ENCODE assay signal across 21 cellular contexts in the genomic region with DNA sequence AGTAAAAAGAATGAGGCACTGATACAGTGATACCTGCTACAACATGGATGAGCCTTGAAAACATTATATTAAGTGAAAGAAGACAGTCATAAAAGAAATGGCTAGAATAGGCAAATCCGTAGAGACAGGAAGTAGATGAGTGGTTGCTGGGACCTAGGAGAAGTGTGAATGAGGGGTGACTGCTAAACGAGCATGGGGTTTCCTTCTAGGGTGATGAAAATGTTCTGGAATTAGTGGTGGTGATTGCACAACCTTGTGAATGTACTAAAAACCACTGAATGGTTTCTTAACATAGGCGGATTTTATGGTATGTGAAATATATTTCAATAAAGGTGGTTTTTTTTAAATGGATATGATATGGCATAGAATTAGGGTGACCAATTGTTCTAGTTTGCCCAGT. TPM values are rescaled to one million over a fixed set of nuclear protein-coding genes. Genes with fewer than 3 reads are reported as not detected.
A peak's percentile ranks its signal among the peaks of the same experiment; 100 is the strongest.
DNase-seq lines count a peak whose midpoint lies in the region; ATAC-seq and TF ChIP-seq lines count a peak whose summit lies in the region.
"Had no signal": no experiment of that assay in that cellular context is flagged by ENCODE, and none has a peak within 500 bp of the region (broad histone marks: within the 10 kb centered on the region; RNA-seq: fewer than 3 reads in every experiment).

No MANE protein-coding gene starts in this region.

- ATAC-seq in IMR-90 (ENCODE audit: low read depth) (peak; percentile 22), psoas muscle (no peak)
- ATAC-seq: left colon, Panc1 had no signal

- H3K4ac ChIP-seq in IMR-90 (ENCODE audit: low read depth, low read length), result 0 out of 2 replicates have a peak overlapping the region, but pooled peaks have one; percentile 50

- H3K36me3 ChIP-seq in ACC112 (ENCODE audit: insufficient read depth, low read length), result no peaks in the 10 kb centered on the region
- H3K36me3 ChIP-seq in IMR-90 (ENCODE audit: control insufficient read depth, insufficient read depth, low read length), result no peaks in the 10 kb centered on the region
- H3K36me3 ChIP-seq in psoas muscle (ENCODE audit: insufficient read depth in 1 of 2, low read depth in 1 of 2), result no peaks in the 10 kb centered on the region
- H3K36me3 ChIP-seq: brain microvascular endothelial cell, transverse colon had no signal

- no peaks in the 10 kb centered on the region for H4K20me1 ChIP-seq in IMR-90 (ENCODE audit: insufficient read depth, low read length)

- no peak for TF ChIP-seq RAD21 in IMR-90 (IDR thresholded peaks at IDR 0.05; ENCODE audit: low read length)

- no peaks in the 10 kb centered on the region for H3K9me3 Mint-ChIP-seq in activated CD4-positive, alpha-beta T cell treated with anti-CD3 and anti-CD28 coated beads, Interleukin-2, amount 10 ng/mL, durations not matched to agents 7 days and 5 days
- H3K9me3 Mint-ChIP-seq: activated CD4-positive, alpha-beta memory T cell treated with anti-CD3 and anti-CD28 coated beads, Interleukin-2, amount 10 ng/mL, durations not matched to agents 7 days and 5 days; activated naive CD4-positive, alpha-beta T cell treated with anti-CD3 and anti-CD28 coated beads, Interleukin-2, amount 10 ng/mL, durations not matched to agents 7 days and 5 days; activated T-cell treated with anti-CD3 and anti-CD28 coated beads, Interleukin-2, amount 50 U/mL, for 24 hours; CD14-positive monocyte had no signal

- no peak overlapping the region for H4K8ac ChIP-seq in IMR-90 (ENCODE audit: low read depth in 2 of 2, low read length in 2 of 2)

- peak overlapping the region; percentile 32; the same call in 1 of the 2 replicates for H2BK20ac ChIP-seq in IMR-90 (ENCODE audit: low read depth, low read length)

- H3K23ac ChIP-seq in IMR-90 (ENCODE audit: low read depth, low read length), result no peak overlapping the region

- H3K27ac ChIP-seq in ACC112 (ENCODE audit: low read depth, low read length) (peak overlapping the region; percentile 1; the same call in 1 of the 2 replicates), IMR-90 (ENCODE audit: insufficient read depth, low read length) (no peak overlapping the region; the same call in 1 of the 2 replicates), psoas muscle (no peak overlapping the region)
- H3K27ac ChIP-seq: A549, brain microvascular endothelial cell, transverse colon had no signal

- no peak overlapping the region for H3K27ac Mint-ChIP-seq in activated CD4-positive, alpha-beta T cell treated with anti-CD3 and anti-CD28 coated beads, Interleukin-2, amount 10 ng/mL, durations not matched to agents 7 days and 5 days
- H3K27ac Mint-ChIP-seq: activated CD4-positive, alpha-beta memory T cell treated with anti-CD3 and anti-CD28 coated beads, Interleukin-2, amount 10 ng/mL, durations not matched to agents 7 days and 5 days; activated naive CD4-positive, alpha-beta T cell treated with anti-CD3 and anti-CD28 coated beads, Interleukin-2, amount 10 ng/mL, durations not matched to agents 7 days and 5 days; activated T-cell treated with anti-CD3 and anti-CD28 coated beads, Interleukin-2, amount 50 U/mL, for 24 hours had no signal

- POLR2A ChIA-PET in IMR-90 (lab: Charles Lee; ENCODE audit: unreplicated experiment), result no interaction called here
- POLR2A ChIA-PET in activated CD4-positive, alpha-beta T cell treated with anti-CD3 and anti-CD28 coated beads, Interleukin-2, amount 10 ng/mL, durations not matched to agents 7 days and 5 days (lab: Charles Lee), result no interaction called here

- H2BK5ac ChIP-seq in IMR-90 (ENCODE audit: low read depth, low read length, poor library complexity, severe bottlenecking), result peak overlapping the region; percentile 69

- H3K4me2 ChIP-seq in IMR-90 (ENCODE audit: low read depth, low read length), result peak overlapping the region; percentile 39; the same call in 1 of the 2 replicates
- H3K4me2 ChIP-seq: A549 had no signal

- peak overlapping the region; percentile 58 for H2BK120ac ChIP-seq in IMR-90 (ENCODE audit: low read depth, low read length)

- CTCF ChIA-PET in IMR-90 (lab: Yijun Ruan, JAX), result interaction anchor here (1.1 kb wide), 1 partner anchor 148 kb away, joined by 5 read pairs; no protein-coding TSS in a partner anchor
- CTCF ChIA-PET in activated CD4-positive, alpha-beta T cell treated with anti-CD3 and anti-CD28 coated beads, Interleukin-2, amount 10 ng/mL, durations not matched to agents 7 days and 5 days (lab: Charles Lee), result no interaction called here

- DNase-seq in IMR-90 (peak; percentile 51), SKM-1 (lab: John Stamatoyannopoulos, UW; ENCODE audit: unreplicated experiment) (peak; percentile 85), fibroblast of gingiva (ENCODE audit: low read depth) (peak; percentile 44), D341Med (ENCODE audit: low spot score) (no peak), psoas muscle (no peak), NCI-H1694 (lab: John Stamatoyannopoulos, UW) (no peak)
- DNase-seq in activated CD4-positive, alpha-beta T cell treated with anti-CD3 and anti-CD28 coated beads, Interleukin-2, amount 10 ng/mL, durations not matched to agents 7 days and 5 days, result no peak
- DNase-seq: activated CD4-positive, alpha-beta memory T cell treated with anti-CD3 and anti-CD28 coated beads, Interleukin-2, amount 10 ng/mL, durations not matched to agents 7 days and 5 days; activated naive CD4-positive, alpha-beta T cell treated with anti-CD3 and anti-CD28 coated beads, Interleukin-2, amount 10 ng/mL, durations not matched to agents 7 days and 5 days; activated T-cell treated with anti-CD3 and anti-CD28 coated beads, Interleukin-2, amount 50 U/mL, for 24 hours; brain microvascular endothelial cell; DMS79 treated with DMSO at 0.1 percent for 48 hours; left colon; MM.1S; NCI-H524 treated with DMSO at 0.1 percent for 48 hours; stimulated activated naive CD4-positive, alpha-beta T cell; transverse colon had no signal

- H3K4me3 Mint-ChIP-seq in activated CD4-positive, alpha-beta T cell treated with anti-CD3 and anti-CD28 coated beads, Interleukin-2, amount 10 ng/mL, durations not matched to agents 7 days and 5 days, result no peak overlapping the region
- H3K4me3 Mint-ChIP-seq: activated CD4-positive, alpha-beta memory T cell treated with anti-CD3 and anti-CD28 coated beads, Interleukin-2, amount 10 ng/mL, durations not matched to agents 7 days and 5 days; activated naive CD4-positive, alpha-beta T cell treated with anti-CD3 and anti-CD28 coated beads, Interleukin-2, amount 10 ng/mL, durations not matched to agents 7 days and 5 days; activated T-cell treated with anti-CD3 and anti-CD28 coated beads, Interleukin-2, amount 50 U/mL, for 24 hours; CD14-positive monocyte had no signal

- no peaks in the 10 kb centered on the region for H3K9me3 ChIP-seq in IMR-90 (ENCODE audit: control insufficient read depth, insufficient read depth, low read length)
- H3K9me3 ChIP-seq in psoas muscle, result no peaks in the 10 kb centered on the region
- H3K9me3 ChIP-seq: A549, transverse colon had no signal

- dilution Hi-C loops in IMR-90 (cut with HindIII; ENCODE audit: low sequenced_read_pairs, unreplicated experiment), result no loop called here

- H3K4me1 Mint-ChIP-seq in activated CD4-positive, alpha-beta T cell treated with anti-CD3 and anti-CD28 coated beads, Interleukin-2, amount 10 ng/mL, durations not matched to agents 7 days and 5 days, result peaks cover 6% of the 10 kb centered on the region

- no peak overlapping the region for H3K56ac ChIP-seq in IMR-90 (ENCODE audit: extremely low read depth, insufficient read depth, low read length)

- intact Hi-C loops in IMR-90 (cut with micrococcal nuclease), result no loop called here
- intact Hi-C loops in psoas muscle (cut with DNase I), result no loop called here

- TF ChIP-seq CTCF in IMR-90 (conservative IDR thresholded peaks at IDR 0.05; ENCODE audit: low read depth, low read length) (no peak), psoas muscle (IDR thresholded peaks at IDR 0.05) (no peak)

- in situ Hi-C loops in IMR-90 (cut with MboI; ENCODE audit: low sequenced_read_pairs), result no loop called here

- H3K14ac ChIP-seq in IMR-90 (replicated peaks; ENCODE audit: low read depth, low read length), result 0 out of 2 replicates have a peak overlapping the region, but pooled peaks have one; percentile 4

- H3K4me3 ChIP-seq in ACC112 (ENCODE audit: low read depth, low read length), result no peak overlapping the region
- no peak overlapping the region for H3K4me3 ChIP-seq in IMR-90 (ENCODE audit: insufficient read depth, low read depth, low read length)
- no peak overlapping the region for H3K4me3 ChIP-seq in psoas muscle
- H3K4me3 ChIP-seq: A549, transverse colon had no signal

- H3K79me2 ChIP-seq in ACC112 (ENCODE audit: control insufficient read depth, insufficient read depth, low read length, unreplicated experiment), result no peaks in the 10 kb centered on the region

- no peaks in the 10 kb centered on the region for H3K27me3 Mint-ChIP-seq in activated CD4-positive, alpha-beta T cell treated with anti-CD3 and anti-CD28 coated beads, Interleukin-2, amount 10 ng/mL, durations not matched to agents 7 days and 5 days
- H3K27me3 Mint-ChIP-seq: activated T-cell treated with anti-CD3 and anti-CD28 coated beads, Interleukin-2, amount 50 U/mL, for 24 hours had no signal

- H2BK15ac ChIP-seq in IMR-90 (ENCODE audit: low read depth, low read length), result no peak overlapping the region; the same call in 2 of the 3 replicates

- WGBS in IMR-90 (ENCODE audit: extremely low coverage in 2 of 2, insufficient read length in 1 of 2), 2 experiments, result 27% methylated on average over 3 of the region's 3 CpGs; no CpG with 5 or more reads in 1 of the 2 experiments
- WGBS in psoas muscle, 3 donors, result 61 to 66% (median 61%) methylated on average over 3 of the region's 3 CpGs

- no peak overlapping the region for H4K5ac ChIP-seq in IMR-90 (ENCODE audit: low read depth, low read length)

- BruUV-seq in IMR-90 (replicated peaks; lab: Mats Ljungman, UMichigan), result no TSS peak

- H3K79me1 ChIP-seq in IMR-90 (ENCODE audit: low read depth in 1 of 2, low read length in 2 of 2), result peaks cover 0 to 2% of the 10 kb centered on the region in 2 experiments; a peak in 1 of 4 replicates

- H2AK5ac ChIP-seq in IMR-90 (ENCODE audit: low read depth, low read length), result no peak overlapping the region; the same call in 1 of the 2 replicates

- H3K9ac ChIP-seq in IMR-90 (ENCODE audit: low read depth, low read length), result no peak overlapping the region

- no peaks in the 10 kb centered on the region for H3K36me3 Mint-ChIP-seq in activated CD4-positive, alpha-beta T cell treated with anti-CD3 and anti-CD28 coated beads, Interleukin-2, amount 10 ng/mL, durations not matched to agents 7 days and 5 days (ENCODE audit: low read depth)
- H3K36me3 Mint-ChIP-seq: activated naive CD4-positive, alpha-beta T cell treated with anti-CD3 and anti-CD28 coated beads, Interleukin-2, amount 10 ng/mL, durations not matched to agents 7 days and 5 days; CD14-positive monocyte had no signal

- H3K18ac ChIP-seq in IMR-90 (ENCODE audit: low read depth, low read length), result peak overlapping the region; percentile 61; the same call in 1 of the 2 replicates

- no peak overlapping the region for H2AK9ac ChIP-seq in IMR-90 (replicated peaks; ENCODE audit: low read depth, low read length, poor library complexity)

- H3K27me3 ChIP-seq in ACC112 (ENCODE audit: insufficient read depth, low read length), result no peaks in the 10 kb centered on the region
- no peaks in the 10 kb centered on the region for H3K27me3 ChIP-seq in IMR-90 (ENCODE audit: control insufficient read depth, insufficient read depth, low read length)
- H3K27me3 ChIP-seq in psoas muscle (ENCODE audit: insufficient read depth in 3 of 3, low read length in 2 of 3), result no peaks in the 10 kb centered on the region
- H3K27me3 ChIP-seq: brain microvascular endothelial cell, transverse colon had no signal

- no peak overlapping the region for H4K91ac ChIP-seq in IMR-90 (ENCODE audit: insufficient read depth, low read depth, low read length)

- H2AFZ ChIP-seq in ACC112 (ENCODE audit: low read length, unreplicated experiment) (no peak overlapping the region), IMR-90 (replicated peaks; ENCODE audit: low read length, poor library complexity) (no peak overlapping the region)

- no peak for TF ChIP-seq POLR2A in IMR-90 (IDR thresholded peaks at IDR 0.05; ENCODE audit: low read depth, low read length)

- peaks cover 10% of the 10 kb centered on the region for H3K9me1 ChIP-seq in IMR-90 (ENCODE audit: insufficient read depth, low read length)

- H3K4me1 ChIP-seq in ACC112 (ENCODE audit: control insufficient read depth, insufficient read depth, low read length, unreplicated experiment) (peaks cover 39% of the 10 kb centered on the region), IMR-90 (ENCODE audit: control insufficient read depth, insufficient read depth, low read length) (peaks cover 12% of the 10 kb centered on the region), psoas muscle (no peaks in the 10 kb centered on the region)
- H3K4me1 ChIP-seq: transverse colon had no signal

RNA-seq across cellular contexts. Expression of gene SERINC2, which starts 12.6 kb away (rescaled TPM):
- 2.0 and 3.1 TPM in 2 replicates for total RNA-seq in IMR-90 (2012; rRNA removed)
- polyA plus RNA-seq in IMR-90 (2012; rRNA removed), result 59.5 and 64.8 TPM in 2 replicates
- polyA plus RNA-seq in IMR-90 (2012; cell fraction: cytosol; rRNA removed), result 22.2 and 123 TPM in 2 replicates
- polyA plus RNA-seq in IMR-90 (2012; cell fraction: nucleus; rRNA removed; ENCODE audit: low replicate concordance), result 50.5 and 133 TPM in 2 replicates
- total RNA-seq in psoas muscle, result 10 to 100 TPM; 26.4 to 50.7 (median 30.4) TPM
- 10 to 100 TPM; 13.4 to 93.4 (median 33.5) TPM for polyA plus RNA-seq in psoas muscle
- total RNA-seq in activated CD4-positive, alpha-beta T cell treated with anti-CD3 and anti-CD28 coated beads, Interleukin-2, amount 10 ng/mL, durations not matched to agents 7 days and 5 days, result under 1 TPM in 1 of 2 experiments, not detected in 1; 0.20 TPM

RNA-seq across cellular contexts. Expression of gene FABP3, which starts 27.5 kb away (rescaled TPM):
- total RNA-seq in IMR-90 (2012; rRNA removed), result 4.8 and 5.6 TPM in 2 replicates
- polyA plus RNA-seq in IMR-90 (2012; rRNA removed), result 6.6 and 8.6 TPM in 2 replicates
- 4.2 and 4.5 TPM in 2 replicates for polyA plus RNA-seq in IMR-90 (2012; cell fraction: cytosol; rRNA removed)
- polyA plus RNA-seq in IMR-90 (2012; cell fraction: nucleus; rRNA removed; ENCODE audit: low replicate concordance), result 0.59 and 3.4 TPM in 2 replicates
- 1,000 to 10,000 TPM in 2 of 4 donors, 100 to 1,000 TPM in 2; 467 to 4,001 (median 1,634) TPM for total RNA-seq in psoas muscle
- polyA plus RNA-seq in psoas muscle, result 1,000 to 10,000 TPM; 1,537 to 3,507 (median 3,423) TPM
- total RNA-seq in activated CD4-positive, alpha-beta T cell treated with anti-CD3 and anti-CD28 coated beads, Interleukin-2, amount 10 ng/mL, durations not matched to agents 7 days and 5 days, result not detected
- total RNA-seq: activated CD4-positive, alpha-beta memory T cell treated with anti-CD3 and anti-CD28 coated beads, Interleukin-2, amount 10 ng/mL, durations not matched to agents 7 days and 5 days had no signal
- polyA plus RNA-seq: A549, CD14-positive monocyte had no signal

Comparison
In these comparisons a context has a peak if more than half of its experiments do, and no peak if none do; other contexts are left out.
1. DNase-seq: peak in IMR-90 (single experiment), SKM-1 (single experiment) and fibroblast of gingiva (single experiment); none in D341Med (single experiment), psoas muscle (0 of 2), activated CD4-positive, alpha-beta T cell treated with anti-CD3 and anti-CD28 coated beads, Interleukin-2, amount 10 ng/mL, durations not matched to agents 7 days and 5 days (single experiment) and NCI-H1694 (single experiment).
2. RNA of gene FABP3, which starts 27.5 kb away (total RNA-seq): 467 to 4,001 TPM in psoas muscle; 4.8 to 5.6 TPM in IMR-90 and not detected in activated CD4-positive, alpha-beta T cell treated with anti-CD3 and anti-CD28 coated beads, Interleukin-2, amount 10 ng/mL, durations not matched to agents 7 days and 5 days; every median in the first group is over 10 times any median in the second.